Comparison of ENCODE assay signal across 17 cellular contexts in the genomic region with DNA sequence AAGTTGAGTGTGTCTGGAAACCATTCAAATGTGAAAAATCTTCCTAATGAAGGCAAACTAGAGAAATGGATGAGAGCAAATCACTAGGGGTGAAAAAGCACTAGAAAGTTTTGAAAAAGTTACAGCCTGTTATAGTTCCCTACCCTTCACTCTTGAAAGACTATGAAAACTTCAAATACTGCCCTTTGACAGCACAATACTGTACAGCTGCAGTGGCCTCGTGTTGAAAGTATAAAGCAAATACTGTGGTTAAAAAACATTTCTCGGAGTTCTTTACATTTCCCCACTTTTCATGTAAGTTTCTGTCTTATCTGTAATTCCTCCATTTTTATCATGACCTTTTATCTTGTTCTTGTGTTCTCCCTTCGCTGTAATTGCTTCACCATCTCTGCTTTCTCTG.
"Had no signal": no experiment of that assay in that cellular context is flagged by ENCODE, and none has a peak within 500 bp of the region (broad histone marks: within the 10 kb centered on the region; RNA-seq: fewer than 3 reads in every experiment).

No MANE protein-coding gene starts in this region.

- H3K9me3 ChIP-seq: neutrophil, upper lobe of right lung had no signal

- H3K27me3 Mint-ChIP-seq: activated naive CD8-positive, alpha-beta T cell treated with anti-CD3 and anti-CD28 coated beads, Interleukin-2, amount 10 ng/mL, durations not matched to agents 7 days and 5 days; central memory CD8-positive, alpha-beta T cell; naive B cell; stimulated activated naive CD8-positive, alpha-beta T cell treated with anti-CD3 and anti-CD28 coated beads, Interleukin-15, Interleukin-2, amounts not matched to agents 100 ng/mL and 50 ng/mL, for 24 hours had no signal

- H3K4me1 ChIP-seq: esophagus muscularis mucosa, left ventricle myocardium inferior, upper lobe of right lung had no signal

- H3K36me3 Mint-ChIP-seq: naive B cell had no signal

- H3K36me3 ChIP-seq: brain microvascular endothelial cell, esophagus muscularis mucosa, left ventricle myocardium inferior, neutrophil, upper lobe of right lung had no signal

- H3K4me1 Mint-ChIP-seq: naive B cell had no signal

- H3K27ac Mint-ChIP-seq: activated naive CD8-positive, alpha-beta T cell treated with anti-CD3 and anti-CD28 coated beads, Interleukin-2, amount 10 ng/mL, durations not matched to agents 7 days and 5 days; stimulated activated naive CD8-positive, alpha-beta T cell treated with anti-CD3 and anti-CD28 coated beads, Interleukin-15, Interleukin-2, amounts not matched to agents 100 ng/mL and 50 ng/mL, for 24 hours had no signal

- H3K4me3 ChIP-seq: coronary artery, esophagus muscularis mucosa, left ventricle myocardium inferior, skin epidermis, upper lobe of right lung had no signal

- H3K4me3 Mint-ChIP-seq: activated naive CD8-positive, alpha-beta T cell treated with anti-CD3 and anti-CD28 coated beads, Interleukin-2, amount 10 ng/mL, durations not matched to agents 7 days and 5 days; central memory CD8-positive, alpha-beta T cell; naive B cell; stimulated activated naive CD8-positive, alpha-beta T cell treated with anti-CD3 and anti-CD28 coated beads, Interleukin-15, Interleukin-2, amounts not matched to agents 100 ng/mL and 50 ng/mL, for 24 hours had no signal

- H3K9me3 Mint-ChIP-seq: stimulated activated naive CD8-positive, alpha-beta T cell treated with anti-CD3 and anti-CD28 coated beads, Interleukin-15, Interleukin-2, amounts not matched to agents 100 ng/mL and 50 ng/mL, for 24 hours had no signal

- DNase-seq: activated CD4-positive, alpha-beta T cell treated with anti-CD3 and anti-CD28 coated beads, Interleukin-2, amount 50 U/mL, for 1 hour; activated CD8-positive, alpha-beta memory T cell treated with anti-CD3 and anti-CD28 coated beads for 24 hours; activated naive CD8-positive, alpha-beta T cell treated with anti-CD3 and anti-CD28 coated beads, Interleukin-2, amount 10 ng/mL, durations not matched to agents 7 days and 5 days; anterior cingulate cortex; brain microvascular endothelial cell; hippocampal formation; left ventricle myocardium inferior; naive B cell; T1000; upper lobe of right lung had no signal

- H3K27me3 ChIP-seq: brain microvascular endothelial cell, esophagus muscularis mucosa, neutrophil, upper lobe of right lung had no signal

- H3K27ac ChIP-seq: brain microvascular endothelial cell, coronary artery, esophagus muscularis mucosa, left ventricle myocardium inferior, neutrophil, skin epidermis, upper lobe of right lung had no signal

- ATAC-seq: activated CD4-positive, CD25-positive, alpha-beta regulatory T cell treated with anti-CD3 and anti-CD28 coated beads, Interleukin-2, amount 50 U/mL, for 24 hours; upper lobe of right lung had no signal
